ENCODE assay signal across 11 cellular contexts in the genomic region with DNA sequence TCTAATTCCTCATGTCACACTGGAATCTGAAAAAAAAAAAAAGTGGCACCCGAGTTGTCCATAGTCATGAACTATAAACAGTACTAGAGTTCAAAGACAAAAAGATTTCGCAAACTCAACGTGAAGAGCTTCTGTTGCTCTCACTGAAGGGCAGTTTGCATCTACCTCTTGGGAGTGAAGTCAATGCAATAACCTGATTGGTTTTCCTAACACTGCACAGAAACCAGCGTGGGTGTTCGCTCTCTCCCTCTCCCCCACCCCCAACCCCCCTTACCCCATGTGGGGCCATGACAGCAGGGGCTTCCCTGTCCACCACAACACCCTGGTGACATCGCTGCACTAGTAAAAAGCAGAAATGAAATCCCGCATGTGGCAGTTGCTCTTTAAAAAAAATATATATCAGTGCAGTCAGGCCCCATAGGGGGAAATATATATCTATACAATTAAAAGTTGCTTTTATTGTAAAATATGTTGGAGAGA.
A peak's percentile ranks its signal among the peaks of the same experiment; 100 is the strongest.
DNase-seq lines count a peak whose midpoint lies in the region; ATAC-seq and TF ChIP-seq lines count a peak whose summit lies in the region.
"Had no signal": no experiment of that assay in that cellular context is flagged by ENCODE, and none has a peak within 500 bp of the region (broad histone marks: within the 10 kb centered on the region; RNA-seq: fewer than 3 reads in every experiment).

No MANE protein-coding gene starts in this region.

- no peak overlapping the region for H3K9ac ChIP-seq in SK-N-SH

- ATAC-seq in GM18868 (IDR thresholded peaks at IDR 0.05; ENCODE audit: unreplicated experiment) (peak; percentile 78), GM21737 (IDR thresholded peaks at IDR 0.05; ENCODE audit: unreplicated experiment) (peak; percentile 75), HG03460 (IDR thresholded peaks at IDR 0.05; ENCODE audit: unreplicated experiment) (peak; percentile 81), foreskin keratinocyte (no peak)

- CTCF ChIA-PET in SK-N-SH (lab: Yijun Ruan, JAX) = interaction anchor here (1.0 kb wide), 1 partner anchor 12 kb away, joined by 3 read pairs; no protein-coding TSS in a partner anchor

- H3K36me3 ChIP-seq in SK-N-SH (replicated peaks in 1 of 2; ENCODE audit: control insufficient read depth in 1 of 2, insufficient read depth in 2 of 2, low read length in 1 of 2) = peaks cover 11 to 23% of the 10 kb centered on the region in 2 experiments
- H3K36me3 ChIP-seq in prostate gland = no peaks in the 10 kb centered on the region
- H3K36me3 ChIP-seq: ovary had no signal

- H3F3A ChIP-seq in SK-N-SH (replicated peaks; ENCODE audit: insufficient read depth) = no peaks in the 10 kb centered on the region

- no peaks in the 10 kb centered on the region for H3K9me2 ChIP-seq in SK-N-SH

- H3K4me2 ChIP-seq in SK-N-SH = no peak overlapping the region

- H2AFZ ChIP-seq in SK-N-SH (ENCODE audit: low read depth) = no peak overlapping the region

- H3K27me3 ChIP-seq in foreskin keratinocyte = no peaks in the 10 kb centered on the region
- no peaks in the 10 kb centered on the region for H3K27me3 ChIP-seq in SK-N-SH (ENCODE audit: insufficient read depth)
- no peaks in the 10 kb centered on the region for H3K27me3 ChIP-seq in prostate gland (replicated peaks; ENCODE audit: insufficient read depth)
- H3K27me3 ChIP-seq: ovary had no signal

- WGBS in SK-N-SH (ENCODE audit: low lambda C conversion rate) = 93% methylated on average over 7 of the region's 7 CpGs
- 74% methylated on average over 7 of the region's 7 CpGs for WGBS in prostate gland

- no peaks in the 10 kb centered on the region for H4K20me1 ChIP-seq in SK-N-SH (ENCODE audit: insufficient read depth)

- H3K9me3 ChIP-seq in SK-N-SH = no peaks in the 10 kb centered on the region
- no peaks in the 10 kb centered on the region for H3K9me3 ChIP-seq in prostate gland
- H3K9me3 ChIP-seq: ovary had no signal

- H3K79me2 ChIP-seq in SK-N-SH (ENCODE audit: insufficient read depth) = 0 out of 2 replicates have a peak, but pooled peaks cover 3% of the 10 kb centered on the region

- no peak for TF ChIP-seq POLR2A in prostate gland (IDR thresholded peaks at IDR 0.05)

- H3K4me3 ChIP-seq in SK-N-SH (ENCODE audit: low read depth in 2 of 2, low read length in 1 of 2) (no peak overlapping the region), prostate gland (no peak overlapping the region)
- H3K4me3 ChIP-seq: ovary had no signal

- no peak overlapping the region for H3K27ac ChIP-seq in foreskin keratinocyte
- no peak overlapping the region for H3K27ac ChIP-seq in SK-N-SH (ENCODE audit: low read depth in 2 of 2, low read length in 1 of 2)
- H3K27ac ChIP-seq in prostate gland = no peak overlapping the region
- H3K27ac ChIP-seq: ovary, VCaP had no signal

- TF ChIP-seq RAD21 in SK-N-SH (IDR thresholded peaks at IDR 0.05; ENCODE audit: low read length) = no peak

- no peaks in the 10 kb centered on the region for H3K4me1 ChIP-seq in foreskin keratinocyte
- no peaks in the 10 kb centered on the region for H3K4me1 ChIP-seq in SK-N-SH (ENCODE audit: control insufficient read depth in 1 of 2, insufficient read depth in 2 of 2, low read depth in 1 of 2, low read length in 1 of 2)
- no peaks in the 10 kb centered on the region for H3K4me1 ChIP-seq in prostate gland (replicated peaks)

- TF ChIP-seq CTCF in foreskin keratinocyte (conservative IDR thresholded peaks at IDR 0.05) (no peak), SK-N-SH (IDR thresholded peaks at IDR 0.05) (no peak), prostate gland (IDR thresholded peaks at IDR 0.05) (no peak)

- intact Hi-C loops in prostate gland (cut with DNase I) = no loop called here

- peak; percentile 6 for DNase-seq in mesenteric fat pad (ENCODE audit: low spot score)
- DNase-seq in foreskin keratinocyte = no peak
- no peak for DNase-seq in HUDEP-2 (lab: John Stamatoyannopoulos, UW; ENCODE audit: unreplicated experiment in 76 of 76)
- no peak for DNase-seq in SK-N-SH
- no peak for DNase-seq in prostate gland (ENCODE audit: low spot score)
- DNase-seq: NCI-H1694, ovary had no signal

- no peak for TF ChIP-seq EP300 in SK-N-SH (IDR thresholded peaks at IDR 0.05; ENCODE audit: borderline replicate concordance in 1 of 2, low read depth in 1 of 2, low read length in 1 of 2)

- POLR2A ChIA-PET in SK-N-SH (lab: Yijun Ruan, JAX) = no interaction called here

TF ChIP-seq in SK-N-SH, 30 proteins besides CTCF, POLR2A, EP300 and RAD21:
- no peak for TF ChIP-seq TCF12 (IDR thresholded peaks at IDR 0.05)
- TF ChIP-seq TEAD4 (IDR thresholded peaks at IDR 0.05; ENCODE audit: borderline replicate concordance, insufficient read depth) = no peak
- no peak for TF ChIP-seq YY1 (IDR thresholded peaks at IDR 0.05; ENCODE audit: low read depth)
- no peak for TF ChIP-seq NFIC (IDR thresholded peaks at IDR 0.05; ENCODE audit: borderline replicate concordance)
- TF ChIP-seq FOXM1 (IDR thresholded peaks at IDR 0.05; ENCODE audit: low read depth) = no peak
- no peak for TF ChIP-seq REST (IDR thresholded peaks at IDR 0.05; ENCODE audit: low read depth, low read length)
- no peak for TF ChIP-seq CHD2 (IDR thresholded peaks at IDR 0.05; ENCODE audit: low read length, partially characterized antibody)
- TF ChIP-seq PBX3 (IDR thresholded peaks at IDR 0.05) = no peak
- TF ChIP-seq, protein P1, sequence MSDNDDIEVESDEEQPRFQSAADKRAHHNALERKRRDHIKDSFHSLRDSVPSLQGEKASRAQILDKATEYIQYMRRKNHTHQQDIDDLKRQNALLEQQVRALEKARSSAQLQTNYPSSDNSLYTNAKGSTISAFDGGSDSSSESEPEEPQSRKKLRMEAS (IDR thresholded peaks at IDR 0.05; ENCODE audit: low read depth) = no peak
- no peak for TF ChIP-seq SIN3A (IDR thresholded peaks at IDR 0.05; ENCODE audit: borderline replicate concordance, low read depth, low read length)
- TF ChIP-seq, protein P2, sequence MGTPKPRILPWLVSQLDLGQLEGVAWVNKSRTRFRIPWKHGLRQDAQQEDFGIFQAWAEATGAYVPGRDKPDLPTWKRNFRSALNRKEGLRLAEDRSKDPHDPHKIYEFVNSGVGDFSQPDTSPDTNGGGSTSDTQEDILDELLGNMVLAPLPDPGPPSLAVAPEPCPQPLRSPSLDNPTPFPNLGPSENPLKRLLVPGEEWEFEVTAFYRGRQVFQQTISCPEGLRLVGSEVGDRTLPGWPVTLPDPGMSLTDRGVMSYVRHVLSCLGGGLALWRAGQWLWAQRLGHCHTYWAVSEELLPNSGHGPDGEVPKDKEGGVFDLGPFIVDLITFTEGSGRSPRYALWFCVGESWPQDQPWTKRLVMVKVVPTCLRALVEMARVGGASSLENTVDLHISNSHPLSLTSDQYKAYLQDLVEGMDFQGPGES (IDR thresholded peaks at IDR 0.05; ENCODE audit: low read depth, low read length) = no peak
- no peak for TF ChIP-seq SMC3 (IDR thresholded peaks at IDR 0.05; ENCODE audit: low read depth, low read length)
